In genomic region chr6:13165518-13166186, GRCh38 we compare ENCODE assay signal across 29 cellular contexts.
DNase-seq lines count a peak whose midpoint lies in the region; ATAC-seq and TF ChIP-seq lines count a peak whose summit lies in the region.
"Had no signal": no experiment of that assay in that cellular context is flagged by ENCODE, and none has a peak within 500 bp of the region (broad histone marks: within the 10 kb centered on the region; RNA-seq: fewer than 3 reads in every experiment).

No MANE protein-coding gene starts in this region.

- H3K9me3 ChIP-seq in IMR-90 (ENCODE audit: control insufficient read depth, insufficient read depth, low read length) = no peaks in the 10 kb centered on the region
- no peaks in the 10 kb centered on the region for H3K9me3 ChIP-seq in mammary epithelial cell (replicated peaks; ENCODE audit: insufficient read depth, low read length)
- H3K9me3 ChIP-seq: Caco-2, neutrophil, SJCRH30, tibial nerve had no signal

- H3K56ac ChIP-seq in IMR-90 (ENCODE audit: extremely low read depth, insufficient read depth, low read length) = no peak overlapping the region

- H3K4me1 ChIP-seq in ACC112 (ENCODE audit: control insufficient read depth, insufficient read depth, low read length, unreplicated experiment) (no peaks in the 10 kb centered on the region), IMR-90 (ENCODE audit: control insufficient read depth, insufficient read depth, low read length) (no peaks in the 10 kb centered on the region), mammary epithelial cell (ENCODE audit: insufficient read depth, low read length) (no peaks in the 10 kb centered on the region)
- H3K4me1 ChIP-seq: Caco-2, SJCRH30, tibial nerve had no signal

- no peak overlapping the region for H2AK5ac ChIP-seq in IMR-90 (ENCODE audit: low read depth, low read length)

- no peaks in the 10 kb centered on the region for H3K79me1 ChIP-seq in IMR-90 (ENCODE audit: low read depth in 1 of 2, low read length in 2 of 2)

- WGBS in IMR-90 (ENCODE audit: extremely low coverage in 2 of 2, insufficient read length in 1 of 2), 2 experiments = 9% methylated on average over 4 of the region's 10 CpGs; no CpG with 5 or more reads in 1 of the 2 experiments
- WGBS in mammary epithelial cell (ENCODE audit: low coverage, missing lambda C conversion rate) = 47% methylated on average over 10 of the region's 10 CpGs

- H3K9me1 ChIP-seq in IMR-90 (ENCODE audit: insufficient read depth, low read length) = no peaks in the 10 kb centered on the region

- CTCF ChIA-PET in IMR-90 (lab: Yijun Ruan, JAX) = no interaction called here
- CTCF ChIA-PET in mammary epithelial cell (lab: Charles Lee; ENCODE audit: low non-redundant PET) = no interaction called here

- POLR2A ChIA-PET in IMR-90 (lab: Charles Lee; ENCODE audit: unreplicated experiment) = no interaction called here

- ATAC-seq in IMR-90 (ENCODE audit: low read depth) (no peak), GM21529 (IDR thresholded peaks at IDR 0.05; ENCODE audit: unreplicated experiment) (no peak)
- ATAC-seq: activated T-helper 17 cell treated with anti-CD3 and anti-CD28 coated beads, Interleukin-2, amount 50 U/mL, for 72 hours; left cardiac atrium had no signal

- TF ChIP-seq CTCF in IMR-90 (conservative IDR thresholded peaks at IDR 0.05; ENCODE audit: low read depth, low read length) (no peak), mammary epithelial cell (conservative IDR thresholded peaks at IDR 0.05 in 1 of 2, IDR thresholded peaks at IDR 0.05 in 1 of 2; ENCODE audit: extremely low read depth in 1 of 2, insufficient read depth in 1 of 2, low read depth in 1 of 2, low read length in 2 of 2) (no peak), nephron progenitor cell (IDR thresholded peaks at IDR 0.05) (no peak)

- intact Hi-C loops in IMR-90 (cut with micrococcal nuclease) = no loop called here
- intact Hi-C loops in mammary epithelial cell (cut with micrococcal nuclease) = no loop called here

- H3K27me3 Mint-ChIP-seq in nephron progenitor cell (ENCODE audit: low read depth, poor library complexity) = peaks cover 9% of the 10 kb centered on the region

- H4K91ac ChIP-seq in IMR-90 (ENCODE audit: insufficient read depth, low read depth, low read length) = no peak overlapping the region

- peak overlapping the region; percentile 6 for H2AFZ ChIP-seq in ACC112 (ENCODE audit: low read length, unreplicated experiment)
- H2AFZ ChIP-seq in IMR-90 (replicated peaks; ENCODE audit: low read length, poor library complexity) = peak overlapping the region; percentile 47
- peak overlapping the region; percentile 65 for H2AFZ ChIP-seq in mammary epithelial cell (ENCODE audit: low read depth, low read length)
- H2AFZ ChIP-seq: hepatocyte had no signal

- H3K23ac ChIP-seq in IMR-90 (ENCODE audit: low read depth, low read length) = no peak overlapping the region

- no peak for TF ChIP-seq RAD21 in IMR-90 (IDR thresholded peaks at IDR 0.05; ENCODE audit: low read length)

- no peak for DNase-seq in IMR-90
- DNase-seq in mammary epithelial cell = no peak
- DNase-seq in nephron progenitor cell = peak; percentile 22
- no peak for DNase-seq in NCI-H2171 treated with DMSO at 0.1 percent for 48 hours (lab: John Stamatoyannopoulos, UW)
- DNase-seq in stimulated activated naive CD4-positive, alpha-beta T cell (lab: John Stamatoyannopoulos, UW) = no peak
- DNase-seq in NCI-H748 (lab: John Stamatoyannopoulos, UW; ENCODE audit: unreplicated experiment) = no peak
- DNase-seq: ACHN; activated CD4-positive, alpha-beta memory T cell treated with anti-CD3 and anti-CD28 coated beads, Interleukin-2, amount 10 ng/mL, durations not matched to agents 7 days and 5 days; activated CD4-positive, alpha-beta T cell treated with anti-CD3 and anti-CD28 coated beads for 1 hour; activated CD8-positive, alpha-beta memory T cell treated with anti-CD3 and anti-CD28 coated beads, Interleukin-2, amount 50 U/mL, for 48 hours; amygdala; Caco-2; effector CD4-positive, alpha-beta T cell; H9; left cardiac atrium; NCI-H1048; NCI-H1694; SJCRH30; stimulated activated CD8-positive, alpha-beta memory T cell treated with anti-CD3 and anti-CD28 coated beads, Interleukin-4, amount 100 ng/mL, for 48 hours had no signal

- H3K9me3 Mint-ChIP-seq in nephron progenitor cell = peaks cover 7% of the 10 kb centered on the region
- H3K9me3 Mint-ChIP-seq: activated CD4-positive, alpha-beta memory T cell treated with anti-CD3 and anti-CD28 coated beads, Interleukin-2, amount 10 ng/mL, durations not matched to agents 7 days and 5 days; activated naive CD4-positive, alpha-beta T cell treated with anti-CD3 and anti-CD28 coated beads, Interleukin-2, amount 50 U/mL, for 24 hours; activated T-helper 17 cell treated with anti-CD3 and anti-CD28 coated beads, Interleukin-2, amount 50 U/mL, for 72 hours; H9; memory B cell had no signal

- H2BK20ac ChIP-seq in IMR-90 (ENCODE audit: low read depth, low read length) = no peak overlapping the region

- H3K27ac ChIP-seq in ACC112 (ENCODE audit: low read depth, low read length) (no peak overlapping the region), IMR-90 (ENCODE audit: insufficient read depth, low read length) (no peak overlapping the region), mammary epithelial cell (ENCODE audit: insufficient read depth, low read depth, low read length) (no peak overlapping the region)
- H3K27ac ChIP-seq: epithelial cell of prostate, hepatocyte, neutrophil, SJCRH30, skin epidermis, tibial nerve had no signal

- H3K4ac ChIP-seq in IMR-90 (ENCODE audit: low read depth, low read length) = no peak overlapping the region

- no peak overlapping the region for H2BK15ac ChIP-seq in IMR-90 (ENCODE audit: low read depth, low read length)

- peak overlapping the region; percentile 1 for H3K4me3 Mint-ChIP-seq in nephron progenitor cell
- H3K4me3 Mint-ChIP-seq: activated CD4-positive, alpha-beta memory T cell treated with anti-CD3 and anti-CD28 coated beads, Interleukin-2, amount 10 ng/mL, durations not matched to agents 7 days and 5 days; activated naive CD4-positive, alpha-beta T cell treated with anti-CD3 and anti-CD28 coated beads, Interleukin-2, amount 50 U/mL, for 24 hours; activated T-helper 17 cell treated with anti-CD3 and anti-CD28 coated beads, Interleukin-2, amount 50 U/mL, for 72 hours; H9; memory B cell had no signal

- H4K5ac ChIP-seq in IMR-90 (ENCODE audit: low read depth, low read length) = no peak overlapping the region

- H2BK120ac ChIP-seq in IMR-90 (ENCODE audit: low read depth, low read length) = no peak overlapping the region

- no peaks in the 10 kb centered on the region for H3K36me3 Mint-ChIP-seq in nephron progenitor cell (ENCODE audit: low read depth)
- H3K36me3 Mint-ChIP-seq: activated naive CD4-positive, alpha-beta T cell treated with anti-CD3 and anti-CD28 coated beads, Interleukin-2, amount 50 U/mL, for 24 hours; memory B cell had no signal

- in situ Hi-C loops in IMR-90 (cut with MboI; ENCODE audit: low sequenced_read_pairs) = no loop called here
- in situ Hi-C loops in mammary epithelial cell (cut with MboI; ENCODE audit: low sequenced_read_pairs in 2 of 2) = no loop called here

- H3K9ac ChIP-seq in IMR-90 (ENCODE audit: low read depth, low read length) = no peak overlapping the region
- no peak overlapping the region for H3K9ac ChIP-seq in mammary epithelial cell (ENCODE audit: insufficient read depth, low read length)

- H4K8ac ChIP-seq in IMR-90 (ENCODE audit: low read depth in 2 of 2, low read length in 2 of 2) = no peak overlapping the region

- no TSS peak for BruUV-seq in IMR-90 (replicated peaks; lab: Mats Ljungman, UMichigan)
- BruUV-seq in mammary epithelial cell (replicated peaks; lab: Mats Ljungman, UMichigan) = no TSS peak

- H3K4me2 ChIP-seq in IMR-90 (ENCODE audit: low read depth, low read length) (peak overlapping the region; percentile 49), mammary epithelial cell (ENCODE audit: insufficient read depth, low read depth, low read length) (peak overlapping the region; percentile 35)
- H3K4me2 ChIP-seq: hepatocyte had no signal

- H3K18ac ChIP-seq in IMR-90 (ENCODE audit: low read depth, low read length) = no peak overlapping the region

- H3K27me3 ChIP-seq in ACC112 (ENCODE audit: insufficient read depth, low read length) (no peaks in the 10 kb centered on the region), IMR-90 (ENCODE audit: control insufficient read depth, insufficient read depth, low read length) (no peaks in the 10 kb centered on the region; the same call in 1 of the 2 replicates), mammary epithelial cell (ENCODE audit: insufficient read depth, low read length) (no peaks in the 10 kb centered on the region)
- H3K27me3 ChIP-seq: hepatocyte, neutrophil, SJCRH30, tibial nerve had no signal

- H3K36me3 ChIP-seq in ACC112 (ENCODE audit: insufficient read depth, low read length) (no peaks in the 10 kb centered on the region), IMR-90 (ENCODE audit: control insufficient read depth, insufficient read depth, low read length) (no peaks in the 10 kb centered on the region), mammary epithelial cell (ENCODE audit: insufficient read depth, low read length) (no peaks in the 10 kb centered on the region)
- H3K36me3 ChIP-seq: neutrophil, SJCRH30, tibial nerve had no signal

- dilution Hi-C loops in IMR-90 (cut with HindIII; ENCODE audit: low sequenced_read_pairs, unreplicated experiment) = no loop called here
- dilution Hi-C loops in mammary epithelial cell (cut with HindIII; ENCODE audit: low sequenced_read_pairs) = no loop called here

- H4K20me1 ChIP-seq in IMR-90 (ENCODE audit: insufficient read depth, low read length) (no peaks in the 10 kb centered on the region), mammary epithelial cell (ENCODE audit: insufficient read depth, low read length) (no peaks in the 10 kb centered on the region)

- peaks cover 37% of the 10 kb centered on the region for H3K4me1 Mint-ChIP-seq in nephron progenitor cell

- H2BK5ac ChIP-seq in IMR-90 (ENCODE audit: low read depth, low read length, poor library complexity, severe bottlenecking) = no peak overlapping the region

- H2AK9ac ChIP-seq in IMR-90 (replicated peaks; ENCODE audit: low read depth, low read length, poor library complexity) = no peak overlapping the region

- H3K4me3 ChIP-seq in ACC112 (ENCODE audit: low read depth, low read length) (peak overlapping the region; percentile 48; the same call in 1 of the 2 replicates), IMR-90 (ENCODE audit: insufficient read depth, low read depth, low read length) (peak overlapping the region; percentile 31; the same call in 1 of the 2 replicates), mammary epithelial cell (replicated peaks in 1 of 3; ENCODE audit: insufficient read depth in 1 of 3, low read depth in 2 of 3, low read length in 3 of 3) (peak overlapping the region in 1 of 3 experiments; percentile 5)
- H3K4me3 ChIP-seq: hepatocyte, SJCRH30, skin epidermis, tibial nerve had no signal

- no peaks in the 10 kb centered on the region for H3K79me2 ChIP-seq in ACC112 (ENCODE audit: control insufficient read depth, insufficient read depth, low read length, unreplicated experiment)
- H3K79me2 ChIP-seq in mammary epithelial cell (ENCODE audit: insufficient read depth, low read length) = no peaks in the 10 kb centered on the region
- H3K79me2 ChIP-seq: hepatocyte had no signal

- no peak overlapping the region for H3K14ac ChIP-seq in IMR-90 (replicated peaks; ENCODE audit: low read depth, low read length)

- no peak for TF ChIP-seq POLR2A in IMR-90 (IDR thresholded peaks at IDR 0.05; ENCODE audit: low read depth, low read length)

- H3K27ac Mint-ChIP-seq in nephron progenitor cell = peak overlapping the region; percentile 1
- H3K27ac Mint-ChIP-seq: activated CD4-positive, alpha-beta memory T cell treated with anti-CD3 and anti-CD28 coated beads, Interleukin-2, amount 10 ng/mL, durations not matched to agents 7 days and 5 days; activated naive CD4-positive, alpha-beta T cell treated with anti-CD3 and anti-CD28 coated beads, Interleukin-2, amount 50 U/mL, for 24 hours; activated T-helper 17 cell treated with anti-CD3 and anti-CD28 coated beads, Interleukin-2, amount 50 U/mL, for 72 hours; memory B cell had no signal

Comparison
In these comparisons a context has a peak if more than half of its experiments do, and no peak if none do; other contexts are left out.
1. H2AFZ ChIP-seq: peak in every context shown above with its lines; median percentile 65 in mammary epithelial cell; 47 in IMR-90; 6 in ACC112.